13 cellular contexts compared by ENCODE assay signal in the genomic region with DNA sequence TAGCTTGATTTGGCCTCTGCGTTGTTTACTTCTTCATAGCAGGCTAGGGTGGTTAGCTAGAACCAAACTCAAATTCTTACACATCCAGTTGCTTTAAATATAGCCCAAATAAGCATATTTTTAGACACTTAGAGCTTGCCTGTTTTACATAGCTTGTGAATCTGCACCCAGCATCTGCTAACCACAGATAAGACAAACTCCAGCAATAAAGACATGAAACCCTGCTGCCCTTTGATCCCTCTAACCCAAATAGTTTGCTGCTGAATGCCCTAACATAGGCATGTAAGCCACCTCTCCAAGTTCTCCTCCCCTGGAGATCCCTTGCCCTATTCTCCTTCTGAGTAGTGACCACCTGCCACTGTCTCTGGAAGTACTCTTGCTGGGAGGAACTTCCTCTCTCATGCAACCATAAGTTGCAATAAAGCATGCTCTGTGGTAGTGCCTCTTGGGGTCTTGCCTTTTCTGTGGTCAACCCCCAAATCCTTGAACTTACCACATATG.
DNase-seq lines count a peak whose midpoint lies in the region; ATAC-seq lines count a peak whose summit lies in the region.
"Had no signal": no experiment of that assay in that cellular context is flagged by ENCODE, and none has a peak within 500 bp of the region (broad histone marks: within the 10 kb centered on the region; RNA-seq: fewer than 3 reads in every experiment).

No MANE protein-coding gene starts in this region.

- no peak overlapping the region for H3K14ac ChIP-seq in neuronal stem cell (ENCODE audit: low read length)

- no peak overlapping the region for H3K18ac ChIP-seq in neuronal stem cell (ENCODE audit: low read length)

- peak overlapping the region in 1 of 2 donors; percentile 30 for H3K4me3 ChIP-seq in neuronal stem cell (ENCODE audit: low read length in 2 of 2)

- DNase-seq in neuronal stem cell (ENCODE audit: low spot score) = no peak
- DNase-seq in effector CD4-positive, alpha-beta T cell = no peak
- DNase-seq in T-helper 9 cell = no peak
- DNase-seq in cerebellar nuclear complex (lab: John Stamatoyannopoulos, UW) = no peak
- DNase-seq in COLO829 (ENCODE audit: low spot score) = no peak
- DNase-seq: activated T-cell treated with anti-CD3 and anti-CD28 coated beads, Interleukin-2, amount 50 U/mL, for 24 hours; central memory CD4-positive, alpha-beta T cell; GOT3; NCI-H82; retina had no signal

- no peak overlapping the region for H4K91ac ChIP-seq in neuronal stem cell (ENCODE audit: low read depth, low read length, poor library complexity)

- H2BK12ac ChIP-seq in neuronal stem cell (ENCODE audit: low read length) = no peak overlapping the region

- peak overlapping the region; percentile 6 for H2AFZ ChIP-seq in neuronal stem cell (ENCODE audit: low read length)

- no peak overlapping the region for H2AK5ac ChIP-seq in neuronal stem cell (ENCODE audit: low read depth, low read length)

- no peak overlapping the region for H2BK5ac ChIP-seq in neuronal stem cell (ENCODE audit: low read length)

- no peak overlapping the region for H3K23ac ChIP-seq in neuronal stem cell (ENCODE audit: low read depth, low read length, poor library complexity)

- no CpG with 5 or more reads among the region's 1 CpG for WGBS in neuronal stem cell (ENCODE audit: extremely low coverage in 2 of 2, insufficient read length in 2 of 2, insufficient replicate concordance in 1 of 2), 2 donors

- H3K27me3 ChIP-seq in neuronal stem cell (ENCODE audit: control insufficient read depth in 3 of 3, insufficient read depth in 3 of 3, low read depth in 1 of 3, low read length in 3 of 3) = no peaks in the 10 kb centered on the region

- H3K9me3 ChIP-seq in neuronal stem cell (replicated peaks in 1 of 2; ENCODE audit: control insufficient read depth in 2 of 2, insufficient read depth in 1 of 2, low read depth in 1 of 2, low read length in 2 of 2) = no peaks in the 10 kb centered on the region

- no peaks in the 10 kb centered on the region for H3K79me1 ChIP-seq in neuronal stem cell (ENCODE audit: low read depth, low read length)

- no peak overlapping the region for H4K8ac ChIP-seq in neuronal stem cell (ENCODE audit: low read depth, low read length)

- no peak overlapping the region for H3K4me2 ChIP-seq in neuronal stem cell (ENCODE audit: insufficient read depth, low read length, poor library complexity, severe bottlenecking)

- H3K4me1 ChIP-seq in neuronal stem cell (ENCODE audit: control insufficient read depth in 2 of 2, insufficient read depth in 1 of 2, low read depth in 1 of 2, low read length in 2 of 2) = peaks cover 3 to 4% of the 10 kb centered on the region in 2 donors

- H3K4ac ChIP-seq in neuronal stem cell (ENCODE audit: low read length) = no peak overlapping the region

- no peaks in the 10 kb centered on the region for H3K36me3 ChIP-seq in neuronal stem cell (replicated peaks in 1 of 2; ENCODE audit: control insufficient read depth in 2 of 2, insufficient read depth in 2 of 2, low read length in 2 of 2)

- H3K9ac ChIP-seq in neuronal stem cell (ENCODE audit: low read depth, low read length, poor library complexity) = no peak overlapping the region

- H2BK15ac ChIP-seq in neuronal stem cell (ENCODE audit: low read length) = no peak overlapping the region

- no peak overlapping the region for H2BK120ac ChIP-seq in neuronal stem cell (ENCODE audit: low read depth, low read length)

- no peak overlapping the region for H3K27ac ChIP-seq in neuronal stem cell (replicated peaks; ENCODE audit: low read length)

- ATAC-seq in GM18909 (IDR thresholded peaks at IDR 0.05; ENCODE audit: poor library complexity, unreplicated experiment) (peak; percentile 85), GM21825 (IDR thresholded peaks at IDR 0.05; ENCODE audit: unreplicated experiment) (peak; percentile 79), HG03432 (IDR thresholded peaks at IDR 0.05; ENCODE audit: unreplicated experiment) (peak; percentile 89)
